1 cellular context compared by ENCODE assay signal in genomic region chr3:40229411-40229810, GRCh38.
TF ChIP-seq lines count a peak whose summit lies in the region.

No MANE protein-coding gene starts in this region.

TF ChIP-seq in HepG2, 621 proteins besides CTCF, POLR2A, EP300 and RAD21 (continued from another document):
- TF ChIP-seq ZNF407 (CRISPR knock-in tag; IDR thresholded peaks at IDR 0.05; ENCODE audit: not compliant biosample characterization) (no peak), ZNF550 (CRISPR knock-in tag; IDR thresholded peaks at IDR 0.05; ENCODE audit: borderline replicate concordance) (no peak), MAX (IDR thresholded peaks at IDR 0.05) (no peak), PTBP1 (IDR thresholded peaks at IDR 0.05; ENCODE audit: low read depth, low read length, poor library complexity, severe bottlenecking) (no peak), AGO1 (IDR thresholded peaks at IDR 0.05; ENCODE audit: low read depth, low read length, poor library complexity, severe bottlenecking) (no peak), ATF5 (CRISPR knock-in tag; IDR thresholded peaks at IDR 0.05; ENCODE audit: low read depth) (no peak), ZNF124 (CRISPR knock-in tag; IDR thresholded peaks at IDR 0.05) (no peak), ELK4 (CRISPR knock-in tag; IDR thresholded peaks at IDR 0.05; ENCODE audit: borderline replicate concordance) (no peak), ZNF296 (CRISPR knock-in tag; conservative IDR thresholded peaks at IDR 0.05) (no peak)
TF ChIP-seq in HepG2: peak in this region for 0.
